In genomic region chr5:140875085-140876065, GRCh38 we compare ENCODE assay signal across 16 cellular contexts. TPM values are rescaled to one million over a fixed set of nuclear protein-coding genes. Genes with fewer than 3 reads are reported as not detected.
DNase-seq lines count a peak whose midpoint lies in the region; TF ChIP-seq lines count a peak whose summit lies in the region.
"Had no signal": no experiment of that assay in that cellular context is flagged by ENCODE, and none has a peak within 500 bp of the region (broad histone marks: within the 10 kb centered on the region; RNA-seq: fewer than 3 reads in every experiment).

Gene PCDHA12 (plus strand): TSS chr5:140875308. CDS start chr5:140875473, 165 bp downstream.

- no peaks in the 10 kb centered on the region for H3K79me2 ChIP-seq in mesendoderm (ENCODE audit: control insufficient read depth, insufficient read depth, low read length)

- H3K56ac ChIP-seq in mesendoderm (ENCODE audit: low read length): peak within 1 kb of the TSS; percentile 85

- in situ Hi-C loops in transverse colon (cut with MboI; ENCODE audit: low pct_ligation_motif_present in 1 of 4, low pct_unique_long_range_greater_than_20kb in 1 of 4, low sequenced_read_pairs in 3 of 4): no loop called here

- no peak within 1 kb of the TSS for H3K18ac ChIP-seq in mesendoderm (ENCODE audit: low read length)

- no peak within 1 kb of the TSS for H4K5ac ChIP-seq in mesendoderm (ENCODE audit: low read length)

- TF ChIP-seq POLR2A in transverse colon (IDR thresholded peaks at IDR 0.05): no peak

- H3K4me1 ChIP-seq in HUES6 (ENCODE audit: control insufficient read depth, insufficient read depth, low read length): peaks cover 3% of the 10 kb centered on the region; the same call in 1 of the 2 replicates
- H3K4me1 ChIP-seq in mesendoderm (ENCODE audit: control insufficient read depth, low read depth, low read length): no peaks in the 10 kb centered on the region
- no peaks in the 10 kb centered on the region for H3K4me1 ChIP-seq in effector memory CD4-positive, alpha-beta T cell (ENCODE audit: control insufficient read depth, insufficient read depth, low read length, poor library complexity, severe bottlenecking)
- H3K4me1 ChIP-seq in transverse colon: no peaks in the 10 kb centered on the region

- H4K8ac ChIP-seq in mesendoderm (ENCODE audit: low read depth, low read length): no peak within 1 kb of the TSS

- H3K9me3 ChIP-seq in HUES6 (ENCODE audit: control insufficient read depth, insufficient read depth, low read depth, low read length) (no peaks in the 10 kb centered on the region), transverse colon (peaks cover 0 to 45% of the 10 kb centered on the region in 2 donors)
- peaks cover 5% of the 10 kb centered on the region for H3K9me3 ChIP-seq in effector memory CD4-positive, alpha-beta T cell (ENCODE audit: control insufficient read depth, low read length)

- H2AK5ac ChIP-seq in mesendoderm (ENCODE audit: low read length): no peak within 1 kb of the TSS

- intact Hi-C loops in transverse colon (cut with DNase I; ENCODE audit: low total_unique reads): no loop called here

- no peak within 1 kb of the TSS for H3K4ac ChIP-seq in mesendoderm (ENCODE audit: low read depth, low read length)

- DNase-seq in A172 (ENCODE audit: low spot score) (peak; percentile 35), cerebellum (ENCODE audit: low spot score) (peak; percentile 34), mesendoderm (peak; percentile 82), substantia nigra (lab: John Stamatoyannopoulos, UW) (no peak), T-helper 2 cell (no peak), transverse colon (no peak)
- DNase-seq in effector memory CD4-positive, alpha-beta T cell: no peak
- DNase-seq: activated CD4-positive, CD25-positive, alpha-beta regulatory T cell treated with anti-CD3 and anti-CD28 coated beads, Interleukin-2, amount 50 U/mL, for 72 hours; activated naive CD4-positive, alpha-beta T cell; AML-193; effector CD8-positive, alpha-beta T cell; NCI-H1417 treated with DMSO at 0.1 percent for 48 hours; stimulated activated CD4-positive, alpha-beta T cell treated with anti-CD3 and anti-CD28 coated beads, Interleukin-4, amount 100 ng/mL, for 1 hour had no signal

- no peak within 1 kb of the TSS for H2BK120ac ChIP-seq in mesendoderm (ENCODE audit: low read depth, low read length)

- no peak for TF ChIP-seq EP300 in transverse colon (IDR thresholded peaks at IDR 0.05; ENCODE audit: low read depth)

- H3K4me2 ChIP-seq in mesendoderm (ENCODE audit: low read length): peak within 1 kb of the TSS; percentile 25

- H2BK15ac ChIP-seq in mesendoderm (replicated peaks; ENCODE audit: low read depth): no peak within 1 kb of the TSS

- TF ChIP-seq CTCF in transverse colon (IDR thresholded peaks at IDR 0.05): no peak

- H3K4me3 ChIP-seq in HUES6 (ENCODE audit: low read depth, low read length) (peak within 1 kb of the TSS; percentile 89), mesendoderm (ENCODE audit: low read length) (peak within 1 kb of the TSS; percentile 36), transverse colon (no peak within 1 kb of the TSS)
- H3K4me3 ChIP-seq in effector memory CD4-positive, alpha-beta T cell (ENCODE audit: insufficient read depth, low read depth, low read length, poor library complexity, severe bottlenecking): no peak within 1 kb of the TSS

- H3K9ac ChIP-seq in HUES6 (ENCODE audit: low read length) (peak within 1 kb of the TSS; percentile 90), mesendoderm (ENCODE audit: low read length) (peak within 1 kb of the TSS; percentile 64)

- no CpG with 5 or more reads among the region's 47 CpGs for WGBS in mesendoderm (ENCODE audit: extremely low coverage, insufficient coverage, low lambda C conversion rate)
- 40 to 53% methylated on average over 19 to 47 of the region's 47 CpGs for WGBS in transverse colon (ENCODE audit: low coverage in 1 of 2), 2 donors

- peaks cover 11% of the 10 kb centered on the region; the same call in 1 of the 2 replicates for H3K36me3 ChIP-seq in HUES6 (ENCODE audit: control insufficient read depth, insufficient read depth, low read length)
- no peaks in the 10 kb centered on the region for H3K36me3 ChIP-seq in mesendoderm (ENCODE audit: control insufficient read depth, insufficient read depth, low read length)
- no peaks in the 10 kb centered on the region for H3K36me3 ChIP-seq in effector memory CD4-positive, alpha-beta T cell (ENCODE audit: control insufficient read depth, insufficient read depth, low read length)
- no peaks in the 10 kb centered on the region for H3K36me3 ChIP-seq in transverse colon

- peaks cover 2% of the 10 kb centered on the region for H3K79me1 ChIP-seq in mesendoderm (ENCODE audit: low read length)

- no peak within 1 kb of the TSS for H3K23ac ChIP-seq in mesendoderm (ENCODE audit: low read length)

- no peak within 1 kb of the TSS for H2BK5ac ChIP-seq in mesendoderm (ENCODE audit: low read length)

- H3K27ac ChIP-seq in HUES6 (ENCODE audit: low read depth, low read length): peak within 1 kb of the TSS; percentile 74; the same call in 1 of the 2 replicates
- no peak within 1 kb of the TSS for H3K27ac ChIP-seq in mesendoderm (ENCODE audit: low read depth, low read length)
- H3K27ac ChIP-seq in substantia nigra (ENCODE audit: low read depth, low read length, poor library complexity, severe bottlenecking): no peak within 1 kb of the TSS
- H3K27ac ChIP-seq in effector memory CD4-positive, alpha-beta T cell (ENCODE audit: insufficient read depth, low read length, poor library complexity, severe bottlenecking): no peak within 1 kb of the TSS
- no peak within 1 kb of the TSS for H3K27ac ChIP-seq in transverse colon

- no peaks in the 10 kb centered on the region for H3K27me3 ChIP-seq in HUES6 (ENCODE audit: control insufficient read depth, insufficient read depth, low read length)
- no peaks in the 10 kb centered on the region for H3K27me3 ChIP-seq in mesendoderm (ENCODE audit: insufficient read depth, low read length, poor library complexity)
- peaks cover 4% of the 10 kb centered on the region for H3K27me3 ChIP-seq in effector memory CD4-positive, alpha-beta T cell (replicated peaks; ENCODE audit: control insufficient read depth, insufficient read depth, low read length, poor library complexity, severe bottlenecking)
- peaks cover 11% of the 10 kb centered on the region for H3K27me3 ChIP-seq in transverse colon

RNA-seq across cellular contexts. Expression of gene PCDHA12, which starts in this region (rescaled TPM):
- total RNA-seq in A172 (2014; rRNA removed; shearing (Covaris generic)): 3.8 and 4.5 TPM in 2 replicates
- 16.2 TPM for total RNA-seq in cerebellum
- 5.8 TPM for polyA plus RNA-seq in mesendoderm (2013, experiment 1 of 2)
- 6.0 TPM for polyA plus RNA-seq in mesendoderm (2013, experiment 2 of 2)
- under 1 TPM in 3 of 4 donors, not detected in 1; 0.55 to 0.80 (median 0.64) TPM for total RNA-seq in transverse colon
- total RNA-seq: RPMI7951 had no signal
- polyA plus RNA-seq: thymus had no signal

Comparison
In these comparisons a context has a peak if more than half of its experiments do, and no peak if none do; other contexts are left out.
1. DNase-seq: peak in A172 (single experiment), cerebellum (single experiment) and mesendoderm (single experiment); none in substantia nigra (0 of 49), T-helper 2 cell (0 of 5), effector memory CD4-positive, alpha-beta T cell (0 of 3) and transverse colon (single experiment).
2. H3K4me3 ChIP-seq: peak in HUES6 (single experiment) and mesendoderm (single experiment); none in effector memory CD4-positive, alpha-beta T cell (single experiment) and transverse colon (0 of 4).